31 cellular contexts compared by ENCODE assay signal in genomic region chr2:115606350-115606749, GRCh38.
"Had no signal": no experiment of that assay in that cellular context is flagged by ENCODE, and none has a peak within 500 bp of the region (broad histone marks: within the 10 kb centered on the region; RNA-seq: fewer than 3 reads in every experiment).

No MANE protein-coding gene starts in this region.

- H3K27me3 Mint-ChIP-seq: activated B cell treated with CpG ODN at 0.5 μM for 24 hours; activated CD8-positive, alpha-beta T cell treated with anti-CD3 and anti-CD28 coated beads for 36 hours; activated naive CD4-positive, alpha-beta T cell treated with anti-CD3 and anti-CD28 coated beads, Interleukin-2, amount 50 U/mL, for 24 hours; activated naive CD8-positive, alpha-beta T cell treated with anti-CD3 and anti-CD28 coated beads for 36 hours; activated naive CD8-positive, alpha-beta T cell treated with anti-CD3 and anti-CD28 coated beads, Interleukin-2, amount 50 U/mL, for 24 hours; T-helper 17 cell had no signal

- H3K4me1 Mint-ChIP-seq: activated B cell treated with CpG ODN at 0.5 μM for 24 hours; activated naive CD4-positive, alpha-beta T cell treated with anti-CD3 and anti-CD28 coated beads, Interleukin-2, amount 50 U/mL, for 24 hours; activated naive CD8-positive, alpha-beta T cell treated with anti-CD3 and anti-CD28 coated beads for 36 hours; activated naive CD8-positive, alpha-beta T cell treated with anti-CD3 and anti-CD28 coated beads, Interleukin-2, amount 50 U/mL, for 24 hours; T-helper 17 cell had no signal

- DNase-seq: activated B cell treated with CpG ODN at 0.5 μM for 24 hours; activated CD4-positive, alpha-beta T cell treated with anti-CD3 and anti-CD28 coated beads for 48 hours; activated CD4-positive, alpha-beta T cell treated with anti-CD3 and anti-CD28 coated beads, Interleukin-2, amount 50 U/mL, for 1 hour; activated CD4-positive, alpha-beta T cell treated with anti-CD3 and anti-CD28 coated beads, Interleukin-2, amount 50 U/mL, for 48 hours; activated CD8-positive, alpha-beta memory T cell treated with anti-CD3 and anti-CD28 coated beads for 24 hours; activated CD8-positive, alpha-beta memory T cell treated with anti-CD3 and anti-CD28 coated beads, Interleukin-2, amount 50 U/mL, for 4 hours; activated CD8-positive, alpha-beta T cell treated with anti-CD3 and anti-CD28 coated beads for 36 hours; activated effector memory CD4-positive, alpha-beta T cell treated with anti-CD3 and anti-CD28 coated beads, Interleukin-2, amount 50 U/mL, for 16 hours; activated naive CD4-positive, alpha-beta T cell treated with anti-CD3 and anti-CD28 coated beads for 36 hours; activated naive CD8-positive, alpha-beta T cell treated with anti-CD3 and anti-CD28 coated beads for 36 hours; activated naive CD8-positive, alpha-beta T cell treated with anti-CD3 and anti-CD28 coated beads, Interleukin-2, amount 50 U/mL, for 24 hours; activated T-cell treated with anti-CD3 and anti-CD28 coated beads, Interleukin-2, amount 50 U/mL, for 1 hour; activated T-cell treated with anti-CD3 and anti-CD28 coated beads, Interleukin-2, amount 50 U/mL, for 48 hours; adrenal gland; amygdala; aorta; body of pancreas; caudate nucleus; cortex of kidney; dermis blood vessel endothelial cell; effector CD8-positive, alpha-beta T cell; esophagus squamous epithelium; foreskin melanocyte; heart right ventricle; T-helper 17 cell; T1000; WERI-Rb-1 had no signal

- H3K36me3 Mint-ChIP-seq: activated naive CD4-positive, alpha-beta T cell treated with anti-CD3 and anti-CD28 coated beads, Interleukin-2, amount 50 U/mL, for 24 hours; activated naive CD8-positive, alpha-beta T cell treated with anti-CD3 and anti-CD28 coated beads for 36 hours had no signal

- H3K27ac Mint-ChIP-seq: activated B cell treated with CpG ODN at 0.5 μM for 24 hours; activated CD8-positive, alpha-beta T cell treated with anti-CD3 and anti-CD28 coated beads for 36 hours; activated naive CD4-positive, alpha-beta T cell treated with anti-CD3 and anti-CD28 coated beads for 36 hours; activated naive CD4-positive, alpha-beta T cell treated with anti-CD3 and anti-CD28 coated beads, Interleukin-2, amount 50 U/mL, for 24 hours; activated naive CD8-positive, alpha-beta T cell treated with anti-CD3 and anti-CD28 coated beads for 36 hours; activated naive CD8-positive, alpha-beta T cell treated with anti-CD3 and anti-CD28 coated beads, Interleukin-2, amount 50 U/mL, for 24 hours; activated T-helper 1 cell treated with anti-CD3 and anti-CD28 coated beads, Interleukin-12 subunit alpha, Interleukin-12 subunit beta, Interleukin-2, Interleukin-4 antibody, amounts not matched to agents 30 ng/mL and 10 ng/mL and 1 ng/mL, durations not matched to agents 14 hours and 24 hours and 36 hours; activated T-helper 2 cell treated with anti-CD3 and anti-CD28 coated beads, Interferon-gamma antibody, Interleukin-2, Interleukin-4, amounts not matched to agents 10 μg/mL and 5 μg/mL and 100 μg/mL, durations not matched to agents 14 hours and 24 hours and 36 hours; T-helper 17 cell; T-helper 2 cell treated with Interferon-gamma antibody and Interleukin-4, amounts not matched to agents 5 μg/mL and 100 μg/mL, for 36 hours had no signal

- H3K4me3 Mint-ChIP-seq: activated B cell treated with CpG ODN at 0.5 μM for 24 hours; activated CD8-positive, alpha-beta T cell treated with anti-CD3 and anti-CD28 coated beads for 36 hours; activated naive CD4-positive, alpha-beta T cell treated with anti-CD3 and anti-CD28 coated beads for 36 hours; activated naive CD4-positive, alpha-beta T cell treated with anti-CD3 and anti-CD28 coated beads, Interleukin-2, amount 50 U/mL, for 24 hours; activated naive CD8-positive, alpha-beta T cell treated with anti-CD3 and anti-CD28 coated beads for 36 hours; activated naive CD8-positive, alpha-beta T cell treated with anti-CD3 and anti-CD28 coated beads, Interleukin-2, amount 50 U/mL, for 24 hours; activated T-helper 1 cell treated with anti-CD3 and anti-CD28 coated beads, Interleukin-12 subunit alpha, Interleukin-12 subunit beta, Interleukin-2, Interleukin-4 antibody, amounts not matched to agents 30 ng/mL and 10 ng/mL and 1 ng/mL, durations not matched to agents 14 hours and 24 hours and 36 hours; T-helper 17 cell; T-helper 2 cell treated with Interferon-gamma antibody and Interleukin-4, amounts not matched to agents 5 μg/mL and 100 μg/mL, for 36 hours had no signal
